19 cellular contexts compared by ENCODE assay signal in genomic region chr2:104432401-104432800, GRCh38.
A peak's percentile ranks its signal among the peaks of the same experiment; 100 is the strongest.
DNase-seq lines count a peak whose midpoint lies in the region; ATAC-seq, FAIRE-seq and TF ChIP-seq lines count a peak whose summit lies in the region.
"Had no signal": no experiment of that assay in that cellular context is flagged by ENCODE, and none has a peak within 500 bp of the region (broad histone marks: within the 10 kb centered on the region; RNA-seq: fewer than 3 reads in every experiment).

No MANE protein-coding gene starts in this region.

- peak overlapping the region; percentile 29 to 92 (median 82) for H3K4me3 Mint-ChIP-seq in brain
- H3K4me3 Mint-ChIP-seq: CD4-positive, alpha-beta T cell; GM23338 had no signal

- H3K36me3 ChIP-seq in OCI-LY3 (replicated peaks; ENCODE audit: low read depth, low read length): no peaks in the 10 kb centered on the region
- H3K36me3 ChIP-seq: BE2C, Peyer's patch had no signal

- no peak overlapping the region for H3K9ac ChIP-seq in OCI-LY3 (ENCODE audit: low read length)

- no peaks in the 10 kb centered on the region for H4K20me1 ChIP-seq in OCI-LY3 (ENCODE audit: insufficient read depth, low read length)

- H3K27me3 ChIP-seq in OCI-LY3 (ENCODE audit: low read depth, low read length) (peaks cover 25% of the 10 kb centered on the region), layer of hippocampus (ENCODE audit: control insufficient read depth, insufficient read depth, low read length) (no peaks in the 10 kb centered on the region)
- H3K27me3 ChIP-seq: BE2C, Peyer's patch had no signal

- ATAC-seq in GM21576 (IDR thresholded peaks at IDR 0.05; ENCODE audit: unreplicated experiment) (no peak), GM19463 (IDR thresholded peaks at IDR 0.05; ENCODE audit: unreplicated experiment) (no peak), HG03457 (IDR thresholded peaks at IDR 0.05; ENCODE audit: unreplicated experiment) (no peak)
- ATAC-seq: GM23338, Right ventricle myocardium inferior had no signal

- H3K4me3 ChIP-seq in OCI-LY3 (ENCODE audit: low read length): peak overlapping the region; percentile 17
- H3K4me3 ChIP-seq: GM23338, Peyer's patch had no signal

- H3K27me3 Mint-ChIP-seq in brain: peaks cover 4% of the 10 kb centered on the region

- H3K36me3 Mint-ChIP-seq in brain: peaks cover 3% of the 10 kb centered on the region

- no peak overlapping the region for H2AFZ ChIP-seq in OCI-LY3 (ENCODE audit: low read depth, low read length)
- H2AFZ ChIP-seq: GM23338 had no signal

- peak overlapping the region; percentile 32 for H3K4me2 ChIP-seq in OCI-LY3 (ENCODE audit: low read length)
- H3K4me2 ChIP-seq: GM23338 had no signal

- no peaks in the 10 kb centered on the region for H3K79me2 ChIP-seq in OCI-LY3 (ENCODE audit: low read length)

- H3K27ac ChIP-seq in OCI-LY3 (ENCODE audit: low read length) (no peak overlapping the region), layer of hippocampus (ENCODE audit: low read depth, low read length) (peak overlapping the region; percentile 87)
- H3K27ac ChIP-seq: Peyer's patch had no signal

- peaks cover 32% of the 10 kb centered on the region for H3K4me1 ChIP-seq in OCI-LY3 (ENCODE audit: low read length)
- H3K4me1 ChIP-seq: BE2C, Peyer's patch had no signal

- peak; percentile 57 for DNase-seq in putamen (ENCODE audit: low spot score)
- no peak for DNase-seq in H54 (ENCODE audit: insufficient read length, low spot score)
- DNase-seq: BE2C; Calu3; CD4-positive, alpha-beta T cell; DMS53; KBM-7; NCI-H1436; NCI-H2029; NCI-H82; Peyer's patch had no signal

- TF ChIP-seq CTCF in OCI-LY3 (IDR thresholded peaks at IDR 0.05; ENCODE audit: low read depth, low read length) (no peak), brain (conservative IDR thresholded peaks at IDR 0.05) (no peak)

- FAIRE-seq in H54 (lab: Jason Lieb, UNC): no peak

- peak overlapping the region; percentile 72 to 99 (median 97) for H3K27ac Mint-ChIP-seq in brain
- H3K27ac Mint-ChIP-seq: CD4-positive, alpha-beta T cell; GM23338 had no signal

- H3K9me3 ChIP-seq in OCI-LY3 (ENCODE audit: insufficient read depth, low read length): no peaks in the 10 kb centered on the region
- H3K9me3 ChIP-seq: BE2C, Peyer's patch had no signal

- no peak for TF ChIP-seq POLR2A in H54 (IDR thresholded peaks at IDR 0.05; ENCODE audit: low read depth, low read length)

- peaks cover 92% of the 10 kb centered on the region for H3K4me1 Mint-ChIP-seq in brain

- peaks cover 0 to 2% (median 0%) of the 10 kb centered on the region in 5 experiments for H3K9me3 Mint-ChIP-seq in brain
- H3K9me3 Mint-ChIP-seq: CD4-positive, alpha-beta T cell; GM23338 had no signal
